12 cellular contexts compared by ENCODE assay signal in genomic region chr4:147825451-147826287, GRCh38.
A peak's percentile ranks its signal among the peaks of the same experiment; 100 is the strongest.
DNase-seq lines count a peak whose midpoint lies in the region; ATAC-seq, FAIRE-seq and TF ChIP-seq lines count a peak whose summit lies in the region.
"Had no signal": no experiment of that assay in that cellular context is flagged by ENCODE, and none has a peak within 500 bp of the region (broad histone marks: within the 10 kb centered on the region; RNA-seq: fewer than 3 reads in every experiment).

No MANE protein-coding gene starts in this region.

- H3K36me3 ChIP-seq in lower lobe of right lung = no peaks in the 10 kb centered on the region
- H3K36me3 ChIP-seq in tibial artery = peaks cover 8 to 24% (median 12%) of the 10 kb centered on the region in 3 donors
- H3K36me3 ChIP-seq: upper lobe of left lung had no signal

- H3K4me3 ChIP-seq in cardiac fibroblast (replicated peaks in 1 of 2; ENCODE audit: low read depth in 2 of 2, low read length in 2 of 2) (no peak overlapping the region), lower lobe of right lung (no peak overlapping the region), tibial artery (no peak overlapping the region)
- H3K4me3 ChIP-seq: upper lobe of left lung had no signal

- no peak for TF ChIP-seq CTCF in cardiac fibroblast (IDR thresholded peaks at IDR 0.05; ENCODE audit: low read depth, low read length)
- TF ChIP-seq CTCF in lower lobe of right lung (IDR thresholded peaks at IDR 0.05) = no peak
- no peak for TF ChIP-seq CTCF in tibial artery (IDR thresholded peaks at IDR 0.05)
- no peak for TF ChIP-seq CTCF in D721Med (IDR thresholded peaks at IDR 0.05; ENCODE audit: insufficient read depth, missing control alignments)

- peak; percentile 2 for DNase-seq in NCI-H82 (lab: John Stamatoyannopoulos, UW)
- DNase-seq in NCI-H82 treated with DMSO at 0.1 percent for 48 hours (lab: John Stamatoyannopoulos, UW; ENCODE audit: unreplicated experiment) = no peak
- DNase-seq in cardiac fibroblast (ENCODE audit: low read depth in 2 of 2) = peak; percentile 45 to 87
- no peak for DNase-seq in lower lobe of right lung
- no peak for DNase-seq in tibial artery
- no peak for DNase-seq in NCI-H2107 (lab: John Stamatoyannopoulos, UW)
- DNase-seq in D721Med (ENCODE audit: insufficient read length, low spot score) = no peak
- DNase-seq in NCI-H1048 (lab: John Stamatoyannopoulos, UW) = no peak
- DNase-seq: ACHN, GF-D8, NCI-H146, upper lobe of left lung had no signal

- no peak for FAIRE-seq in D721Med (lab: Jason Lieb, UNC)

- H3K4me1 ChIP-seq in lower lobe of right lung (peaks cover 45% of the 10 kb centered on the region), tibial artery (peaks cover 5 to 100% (median 64%) of the 10 kb centered on the region in 4 donors)

- no peaks in the 10 kb centered on the region for H3K27me3 ChIP-seq in lower lobe of right lung (ENCODE audit: low read depth)
- no peaks in the 10 kb centered on the region for H3K27me3 ChIP-seq in tibial artery
- H3K27me3 ChIP-seq: upper lobe of left lung had no signal

- peak; percentile 30 to 54 for ATAC-seq in lower lobe of right lung

- H3K27ac ChIP-seq in lower lobe of right lung (peak overlapping the region; percentile 34), tibial artery (peak overlapping the region; percentile 81 to 86)

- H3K9me3 ChIP-seq in lower lobe of right lung (no peaks in the 10 kb centered on the region), tibial artery (no peaks in the 10 kb centered on the region)
- H3K9me3 ChIP-seq: upper lobe of left lung had no signal

- intact Hi-C loops in lower lobe of right lung (cut with DNase I) = no loop called here
- intact Hi-C loops in tibial artery (cut with DNase I; ENCODE audit: low total_unique reads) = loop anchor here (10.0 kb wide), 1 partner anchor 91 kb away; the partner anchor contains the start of gene ARHGAP10

Comparison
In these comparisons a context has a peak if more than half of its experiments do, and no peak if none do; other contexts are left out.
1. DNase-seq: peak in NCI-H82 (single experiment) and cardiac fibroblast (2 of 2); none in NCI-H82 treated with DMSO at 0.1 percent for 48 hours (single experiment), lower lobe of right lung (single experiment), tibial artery (0 of 2), NCI-H2107 (single experiment), D721Med (single experiment) and NCI-H1048 (single experiment).